30 cellular contexts compared by ENCODE assay signal in the genomic region with DNA sequence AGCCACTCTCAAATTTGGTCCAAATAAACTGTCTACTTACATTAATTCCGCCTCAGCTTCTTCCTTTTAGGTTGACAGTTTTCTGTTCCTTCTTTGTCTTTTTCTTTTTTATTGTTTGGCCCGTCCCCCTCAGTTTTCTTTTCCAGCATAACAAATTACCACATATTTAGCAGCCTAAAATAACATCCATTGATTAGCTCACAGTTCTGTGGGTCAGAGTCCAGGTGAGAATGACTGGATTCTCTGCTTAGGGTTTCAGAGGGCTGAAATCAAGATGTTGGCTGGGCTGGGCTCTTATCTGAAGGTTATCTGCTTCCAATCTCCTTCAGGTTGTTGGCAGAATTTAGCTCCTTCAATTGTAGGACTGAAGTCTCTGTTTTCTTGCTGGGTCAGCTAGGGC. TPM values are rescaled to one million over a fixed set of nuclear protein-coding genes. Genes with fewer than 3 reads are reported as not detected.
"Had no signal": no experiment of that assay in that cellular context is flagged by ENCODE, and none has a peak within 500 bp of the region (broad histone marks: within the 10 kb centered on the region; RNA-seq: fewer than 3 reads in every experiment).

No MANE protein-coding gene starts in this region.

- DNase-seq: dermis blood vessel endothelial cell; dorsolateral prefrontal cortex; effector CD4-positive, alpha-beta T cell; effector memory CD4-positive, alpha-beta T cell; erythroblast; esophagus squamous epithelium; foreskin fibroblast; foreskin melanocyte; gastrocnemius medialis; glutamatergic neuron; head of caudate nucleus; heart right ventricle; hippocampal formation; left cardiac atrium; left ventricle myocardium inferior; lower lobe of right lung; mesenchymal stem cell; midbrain had no signal

- H3K4me1 ChIP-seq: esophagus squamous epithelium, gastrocnemius medialis had no signal

- ATAC-seq: esophagus mucosa, gastrocnemius medialis, heart right ventricle, left cardiac atrium, lower lobe of right lung had no signal

- H3K36me3 ChIP-seq: esophagus squamous epithelium, gastrocnemius medialis, heart right ventricle, left ventricle myocardium inferior, lower lobe of right lung had no signal

- H3K27ac ChIP-seq: coronary artery, dorsolateral prefrontal cortex, epithelial cell of prostate, esophagus squamous epithelium, gastrocnemius medialis, heart right ventricle, left ventricle myocardium inferior, lower lobe of right lung had no signal

- H3K4me3 ChIP-seq: coronary artery, dorsolateral prefrontal cortex, esophagus squamous epithelium, gastrocnemius medialis, heart right ventricle, left ventricle myocardium inferior, lower lobe of right lung had no signal

- H3K9me3 ChIP-seq: esophagus squamous epithelium, gastrocnemius medialis, heart right ventricle, left ventricle myocardium inferior, lower lobe of right lung had no signal

- FAIRE-seq: colon, islet of Langerhans, keratinocyte had no signal

RNA-seq across cellular contexts. Expression of gene LCTL, which starts 24.6 kb away (rescaled TPM):
- total RNA-seq: cerebellum, dermis blood vessel endothelial cell, esophagus mucosa, esophagus squamous epithelium, gastrocnemius medialis, kidney epithelial cell, left cardiac atrium, left ventricle myocardium inferior, lower leg skin, lower lobe of right lung, lung microvascular endothelial cell, mononuclear cell, mucosa of gallbladder had no signal
- polyA plus RNA-seq: heart right ventricle had no signal
